In the genomic region with DNA sequence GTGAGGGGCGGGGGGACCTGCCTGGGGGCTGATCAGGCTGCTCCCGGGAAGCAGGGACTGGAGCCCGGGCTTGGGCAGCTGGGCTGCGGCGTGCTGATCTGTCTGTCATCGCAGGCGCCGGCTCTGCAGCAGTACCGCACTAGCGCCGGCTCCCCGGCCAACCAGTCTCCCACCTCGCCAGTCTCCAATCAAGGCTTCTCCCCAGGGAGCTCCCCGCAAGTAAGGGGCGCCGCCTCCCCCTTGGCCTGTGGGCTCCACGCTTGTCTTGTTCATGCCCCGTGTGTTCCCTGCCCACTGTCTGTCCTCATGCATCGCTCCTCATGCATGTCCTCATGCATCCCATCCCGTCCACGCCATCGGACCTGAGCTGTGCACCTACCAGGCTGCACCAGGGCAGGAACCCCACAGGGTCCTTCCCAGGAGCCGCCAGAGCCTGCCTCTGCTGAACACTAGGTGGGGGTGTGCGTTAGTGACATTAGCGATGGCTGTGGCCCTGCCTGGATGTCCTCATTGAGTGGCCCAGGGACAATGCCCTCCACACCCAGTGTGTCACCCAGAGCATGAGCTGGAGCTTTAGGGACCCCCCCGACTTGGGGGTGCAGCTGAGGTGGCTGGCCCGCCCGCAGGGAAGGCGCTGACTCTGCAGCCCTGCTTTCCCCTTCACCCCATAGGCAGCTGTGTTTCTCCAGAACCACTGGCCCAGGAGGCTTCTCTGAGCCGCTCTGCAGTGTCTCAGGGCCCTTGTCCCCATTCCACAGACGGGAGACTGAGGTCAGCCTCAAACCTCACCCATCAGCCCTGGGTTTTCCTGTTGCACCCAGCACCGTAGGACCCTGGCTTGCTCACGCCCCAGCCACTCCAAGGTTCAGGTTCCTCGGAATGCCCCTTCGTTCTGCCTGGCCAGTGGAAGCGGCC, we compare ENCODE assay signal across 14 cellular contexts. TPM values are rescaled to one million over a fixed set of nuclear protein-coding genes. Genes with fewer than 3 reads are reported as not detected.
A peak's percentile ranks its signal among the peaks of the same experiment; 100 is the strongest.
DNase-seq lines count a peak whose midpoint lies in the region; ATAC-seq, FAIRE-seq and TF ChIP-seq lines count a peak whose summit lies in the region.
"Had no signal": no experiment of that assay in that cellular context is flagged by ENCODE, and none has a peak within 500 bp of the region (broad histone marks: within the 10 kb centered on the region; RNA-seq: fewer than 3 reads in every experiment).

No MANE protein-coding gene starts in this region.

- peaks cover 5% of the 10 kb centered on the region for H3F3A ChIP-seq in neural progenitor cell (ENCODE audit: low read depth)

- intact Hi-C loops in GM12878 (cut with micrococcal nuclease; ENCODE audit: unreplicated experiment) (loop anchor here (5.0 kb wide), 1 partner anchor 76 kb away; no protein-coding TSS in a partner anchor), gastrocnemius medialis (cut with DNase I; ENCODE audit: low total_unique reads) (no loop called here)

- H3K36me3 Mint-ChIP-seq in neural progenitor cell, result no peaks in the 10 kb centered on the region

- TF ChIP-seq POLR2A in GM12878 (IDR thresholded peaks at IDR 0.05; ENCODE audit: low read depth, low read length) (no peak), gastrocnemius medialis (IDR thresholded peaks at IDR 0.05) (no peak)

- no peaks in the 10 kb centered on the region for H3K9me3 ChIP-seq in GM12878 (replicated peaks; ENCODE audit: control insufficient read depth, insufficient read depth, low read length)
- no peaks in the 10 kb centered on the region for H3K9me3 ChIP-seq in neural progenitor cell (ENCODE audit: low read depth)
- H3K9me3 ChIP-seq in gastrocnemius medialis, result no peaks in the 10 kb centered on the region

- H3K4me2 ChIP-seq in GM12878 (ENCODE audit: control insufficient read depth, insufficient read depth), result no peak overlapping the region
- H3K4me2 ChIP-seq in neural progenitor cell, result no peak overlapping the region

- H3K79me2 ChIP-seq in GM12878 (ENCODE audit: control insufficient read depth, insufficient read depth, low read length), result no peaks in the 10 kb centered on the region
- no peaks in the 10 kb centered on the region for H3K79me2 ChIP-seq in neural progenitor cell (ENCODE audit: low read depth)

- POLR2A ChIA-PET in GM12878 (lab: Charles Lee), result no interaction called here

- DNase-seq in NCI-H748 (lab: John Stamatoyannopoulos, UW; ENCODE audit: unreplicated experiment), result peak; percentile 4
- no peak for DNase-seq in NCI-H748 treated with DMSO at 0.1 percent for 48 hours (lab: John Stamatoyannopoulos, UW)
- DNase-seq in HTR-8/SVneo (ENCODE audit: insufficient read length, low spot score), result no peak
- DNase-seq in GM12878 (ENCODE audit: low read depth, low spot score), result no peak
- DNase-seq in neural progenitor cell (ENCODE audit: low spot score), result peak; percentile 66
- DNase-seq in activated effector memory CD4-positive, alpha-beta T cell treated with Interleukin-2 at 50 U/mL for 16 hours, result no peak
- no peak for DNase-seq in gastrocnemius medialis
- DNase-seq in NCI-H1092 treated with DMSO at 0.1 percent for 48 hours (lab: John Stamatoyannopoulos, UW), result no peak
- DNase-seq: ACHN, immature natural killer cell, NCI-H1436 treated with DMSO at 0.1 percent for 48 hours, T-helper 1 cell, trophoblast cell had no signal

- WGBS in GM12878 (ENCODE audit: insufficient coverage, insufficient replicate concordance, low lambda C conversion rate, missing lambda C conversion rate), result 66% methylated on average over 36 of the region's 36 CpGs

- H3K36me3 ChIP-seq in GM12878 (ENCODE audit: control insufficient read depth in 2 of 2, insufficient read depth in 2 of 2, low read length in 1 of 2) (no peaks in the 10 kb centered on the region), neural progenitor cell (no peaks in the 10 kb centered on the region), gastrocnemius medialis (no peaks in the 10 kb centered on the region)

- H3K9ac ChIP-seq in GM12878 (ENCODE audit: control insufficient read depth, insufficient read depth, low read length), result no peak overlapping the region
- no peak overlapping the region for H3K9ac ChIP-seq in neural progenitor cell

- no peaks in the 10 kb centered on the region for H3K9me3 Mint-ChIP-seq in neural progenitor cell
- H3K9me3 Mint-ChIP-seq: activated T-helper 2 cell treated with anti-CD3 and anti-CD28 coated beads, Interferon-gamma antibody, Interleukin-2, Interleukin-4, amounts not matched to agents 10 μg/mL and 5 μg/mL and 100 μg/mL, durations not matched to agents 14 hours and 24 hours and 36 hours; immature natural killer cell had no signal

- H4K20me1 ChIP-seq in GM12878 (ENCODE audit: control insufficient read depth, insufficient read depth) (no peaks in the 10 kb centered on the region), neural progenitor cell (ENCODE audit: low read depth) (peaks cover 41% of the 10 kb centered on the region)

- H3K4me1 ChIP-seq in GM12878 (ENCODE audit: control insufficient read depth, insufficient read depth, low read length) (no peaks in the 10 kb centered on the region), neural progenitor cell (peaks cover 3% of the 10 kb centered on the region), gastrocnemius medialis (peaks cover 7 to 9% of the 10 kb centered on the region in 2 donors)

- no peak overlapping the region for H2AFZ ChIP-seq in GM12878 (ENCODE audit: control insufficient read depth, low read depth, low read length)
- no peak overlapping the region for H2AFZ ChIP-seq in neural progenitor cell (replicated peaks)

- no peaks in the 10 kb centered on the region for H3K4me1 Mint-ChIP-seq in neural progenitor cell
- H3K4me1 Mint-ChIP-seq: immature natural killer cell had no signal

- no peak overlapping the region for H3K4me3 Mint-ChIP-seq in neural progenitor cell
- H3K4me3 Mint-ChIP-seq: immature natural killer cell had no signal

- in situ Hi-C loops in GM12878 (cut with MboI), result no loop called here
- in situ Hi-C loops in gastrocnemius medialis (cut with MboI; ENCODE audit: low sequenced_read_pairs in 4 of 4), result no loop called here

- RAD21 ChIA-PET in GM12878 (lab: Charles Lee; ENCODE audit: unreplicated experiment), result interaction anchor here (0.5 to 1.8 kb wide), 3 partner anchors 75 to 152 kb away, joined by 3 to 12 read pairs (median 3); no protein-coding TSS in a partner anchor

- TF ChIP-seq CTCF in GM12878 (IDR thresholded peaks at IDR 0.05 in 2 of 3, conservative IDR thresholded peaks at IDR 0.05 in 1 of 3; ENCODE audit: control insufficient read depth in 2 of 3, extremely low read depth in 1 of 3, insufficient read depth in 1 of 3, low read depth in 3 of 3, low read length in 3 of 3), result peak; percentile 38 to 60 (median 57); a peak in 4 of 6 replicates
- TF ChIP-seq CTCF in neural progenitor cell (IDR thresholded peaks at IDR 0.05), result peak; percentile 51
- TF ChIP-seq CTCF in gastrocnemius medialis (IDR thresholded peaks at IDR 0.05 in 4 of 5, conservative IDR thresholded peaks at IDR 0.05 in 1 of 5), result no peak

- peak overlapping the region; percentile 88 for H3K27ac Mint-ChIP-seq in neural progenitor cell
- H3K27ac Mint-ChIP-seq: activated T-helper 2 cell treated with anti-CD3 and anti-CD28 coated beads, Interferon-gamma antibody, Interleukin-2, Interleukin-4, amounts not matched to agents 10 μg/mL and 5 μg/mL and 100 μg/mL, durations not matched to agents 14 hours and 24 hours and 36 hours had no signal

- H3K27me3 ChIP-seq in GM12878 (replicated peaks in 1 of 2; ENCODE audit: control insufficient read depth in 2 of 2, insufficient read depth in 2 of 2, low read length in 1 of 2) (no peaks in the 10 kb centered on the region), neural progenitor cell (peaks cover 59% of the 10 kb centered on the region), gastrocnemius medialis (no peaks in the 10 kb centered on the region)

- no TSS peak for BruUV-seq in GM12878 (replicated peaks; lab: Mats Ljungman, UMichigan)

- H3K27ac ChIP-seq in GM12878 (ENCODE audit: control insufficient read depth, insufficient read depth), result no peak overlapping the region
- no peak overlapping the region for H3K27ac ChIP-seq in neural progenitor cell
- H3K27ac ChIP-seq in gastrocnemius medialis, result no peak overlapping the region

- no peak overlapping the region for H3K4me3 ChIP-seq in GM12878
- H3K4me3 ChIP-seq in neural progenitor cell, result no peak overlapping the region
- no peak overlapping the region for H3K4me3 ChIP-seq in gastrocnemius medialis

- H3K27me3 Mint-ChIP-seq in neural progenitor cell (ENCODE audit: insufficient read depth, low read depth), result peaks cover 2% of the 10 kb centered on the region

- FAIRE-seq in HTR-8/SVneo (lab: Jason Lieb, UNC) (peak; percentile 62), GM12878 (lab: Jason Lieb, UNC) (no peak)

- TF ChIP-seq EP300 in GM12878 (IDR thresholded peaks at IDR 0.05; ENCODE audit: borderline replicate concordance in 1 of 2, control insufficient read depth in 1 of 2, low read depth in 2 of 2, low read length in 2 of 2), result no peak

- SMC1A ChIA-PET in GM12878 (lab: Charles Lee; ENCODE audit: uncharacterized antibody, unreplicated experiment), result interaction anchor here (1.3 kb wide), 1 partner anchor 75 kb away, joined by 6 read pairs; no protein-coding TSS in a partner anchor

- peak; percentile 43 for TF ChIP-seq RAD21 in GM12878 (IDR thresholded peaks at IDR 0.05; ENCODE audit: insufficient read depth, low read depth, low read length)

- peak; percentile 82 for ATAC-seq in GM12878
- ATAC-seq in gastrocnemius medialis, result no peak

- CTCF ChIA-PET in GM12878 (lab: Yijun Ruan, JAX), result interaction anchor here (0.7 to 3.8 kb wide), 4 partner anchors 76 to 216 kb away, joined by 3 to 29 read pairs (median 4); no protein-coding TSS in a partner anchor

TF ChIP-seq in GM12878, 131 proteins besides CTCF, POLR2A, EP300 and RAD21 (continues in another document):
- TF ChIP-seq ESRRA (IDR thresholded peaks at IDR 0.05; ENCODE audit: low read length), result no peak

RNA-seq across cellular contexts. Expression of gene COMP, which starts 19.5 kb away (rescaled TPM):
- total RNA-seq in GM12878 (2013; cell fraction: nucleolus; rRNA removed), result not detected in 2 replicates
- total RNA-seq in GM12878 (2014; rRNA removed) (not detected in 2 replicates), GM12878 (2014; rRNA removed; fragmentation: Illumina TruSeq; extraction: Trizol) (not detected in 2 replicates), GM12878 (2021) (not detected in 2 replicates), neural progenitor cell (ENCODE audit: low replicate concordance) (not detected in 2 replicates), gastrocnemius medialis (10 to 100 TPM in 1 of 4 donors, 1 to 10 TPM in 1, under 1 TPM in 1, not detected in 1; 0.24 to 77.8 (median 1.3) TPM)
- polyA plus RNA-seq in GM12878 (2011; ENCODE audit: low read depth), result not detected
- polyA plus RNA-seq in GM12878 (2011; rRNA removed) (not detected in 2 replicates), GM12878 (2014; fragmentation: Illumina TruSeq; extraction: Trizol) (not detected in 2 replicates), GM12878 (2014; fragmentation: Nextera tagmentation; extraction: Ambion mirVana) (not detected), GM12878 (2014; rRNA removed) (not detected in 2 replicates), GM12878 (2016; fragmentation: Nextera tagmentation; extraction: Ambion mirVana) (under 1 TPM in 1 of 2 experiments, not detected in 1; 0.17 TPM)
- polyA plus RNA-seq in GM12878 (2011; cell fraction: cytosol; rRNA removed), result 0.04 and 0.08 TPM in 2 replicates
- polyA plus RNA-seq in GM12878 (2011; cell fraction: nucleus; rRNA removed), result 0.09 and 0.15 TPM in 2 replicates
- not detected in 2 replicates for polyA plus RNA-seq in GM12878 (2012)
- polyA minus RNA-seq in GM12878 (2011; rRNA and poly(A)+ RNA removed), result not detected in 2 replicates
- not detected in 2 replicates for polyA minus RNA-seq in GM12878 (2011; cell fraction: cytosol; rRNA and poly(A)+ RNA removed)
- not detected in 2 replicates for polyA minus RNA-seq in GM12878 (2011; cell fraction: nucleus; rRNA and poly(A)+ RNA removed)
- total RNA-seq: activated T-helper 2 cell treated with anti-CD3 and anti-CD28 coated beads, Interferon-gamma antibody, Interleukin-2, Interleukin-4, amounts not matched to agents 10 μg/mL and 5 μg/mL and 100 μg/mL, durations not matched to agents 14 hours and 24 hours and 36 hours had no signal
- polyA plus RNA-seq: immature natural killer cell had no signal

Comparison
In these comparisons a context has a peak if more than half of its experiments do, and no peak if none do; other contexts are left out.
1. DNase-seq: peak in NCI-H748 (single experiment) and neural progenitor cell (single experiment); none in NCI-H748 treated with DMSO at 0.1 percent for 48 hours (single experiment), HTR-8/SVneo (single experiment), GM12878 (single experiment), activated effector memory CD4-positive, alpha-beta T cell treated with Interleukin-2 at 50 U/mL for 16 hours (single experiment), gastrocnemius medialis (0 of 2) and NCI-H1092 treated with DMSO at 0.1 percent for 48 hours (single experiment).
2. CTCF ChIP-seq: peak in GM12878 (3 of 3) and neural progenitor cell (single experiment); none in gastrocnemius medialis (0 of 5).